ENCODE assay signal across 9 cellular contexts in the genomic region with DNA sequence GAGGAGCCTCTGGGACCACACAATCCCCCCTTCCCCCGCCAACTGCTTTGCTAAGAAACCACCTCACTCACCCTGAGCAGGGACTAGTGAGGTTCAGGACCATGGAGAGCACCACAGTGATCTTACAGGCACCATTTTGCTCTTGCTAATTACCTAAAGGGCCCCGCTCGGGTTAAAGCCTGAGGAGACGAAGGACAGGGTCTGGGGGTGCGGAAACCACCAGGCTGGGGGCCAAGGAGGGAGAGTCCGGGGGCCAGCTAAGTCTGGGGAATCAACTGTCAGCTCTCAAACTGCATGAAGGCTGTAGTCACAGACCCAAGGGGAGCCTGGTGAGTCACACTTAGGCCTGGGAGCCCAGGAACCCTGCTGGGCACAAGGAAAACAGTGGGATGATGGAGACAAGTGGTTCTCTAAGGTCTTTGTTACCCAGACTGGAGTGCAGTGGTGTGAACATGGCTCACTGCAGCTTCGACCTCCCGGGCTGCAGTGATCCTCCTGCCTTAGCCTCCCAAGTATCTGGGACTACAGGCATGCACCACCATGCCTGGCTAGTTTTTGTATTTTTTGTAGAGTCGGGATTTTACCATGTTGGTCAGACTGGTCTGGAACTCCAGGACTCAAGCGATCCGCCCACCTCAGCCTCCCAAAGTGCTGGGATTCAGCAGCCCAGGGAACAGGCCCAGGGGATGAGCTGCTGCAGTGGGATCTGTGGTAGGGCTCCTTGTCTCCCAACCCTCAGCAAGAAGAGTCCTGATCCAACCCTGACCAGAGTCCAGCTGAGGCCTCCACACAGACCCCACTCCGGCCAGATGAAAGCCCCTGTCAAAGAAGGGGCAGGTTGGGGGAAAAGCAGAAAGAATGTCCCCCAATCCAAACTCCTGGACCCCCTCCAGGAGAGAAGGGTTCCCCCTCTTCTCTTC.
DNase-seq lines count a peak whose midpoint lies in the region; ATAC-seq and TF ChIP-seq lines count a peak whose summit lies in the region.
"Had no signal": no experiment of that assay in that cellular context is flagged by ENCODE, and none has a peak within 500 bp of the region (broad histone marks: within the 10 kb centered on the region; RNA-seq: fewer than 3 reads in every experiment).

No MANE protein-coding gene starts in this region.

- POLR2A ChIA-PET in Panc1 (lab: Charles Lee) (no interaction called here), MCF 10A (lab: Yijun Ruan, JAX) (interaction anchor here (0.6 kb wide), 1 partner anchor 28 kb away, joined by 3 read pairs; no protein-coding TSS in a partner anchor)

- in situ Hi-C loops in Panc1 (cut with HindIII; ENCODE audit: low pct_unique_long_range_greater_than_20kb, low sequenced_read_pairs): no loop called here

- TF ChIP-seq CTCF in Panc1 (IDR thresholded peaks at IDR 0.05) (no peak), MCF 10A (IDR thresholded peaks at IDR 0.05; ENCODE audit: unreplicated experiment) (no peak)

- H3K4me1 Mint-ChIP-seq in MCF 10A (ENCODE audit: insufficient read depth, unreplicated experiment): no peaks in the 10 kb centered on the region

- no peaks in the 10 kb centered on the region for H3K27me3 ChIP-seq in Panc1 (ENCODE audit: control insufficient read depth, insufficient read depth, low read length)

- no peaks in the 10 kb centered on the region for H3K36me3 ChIP-seq in Panc1 (ENCODE audit: control insufficient read depth, insufficient read depth, low read length)

- no peak overlapping the region for H3K27ac Mint-ChIP-seq in MCF 10A (ENCODE audit: low read depth, unreplicated experiment)

- peak; percentile 27 for DNase-seq in activated naive CD4-positive, alpha-beta T cell treated with Interleukin-2 at 50 U/mL for 16 hours
- DNase-seq in activated naive CD4-positive, alpha-beta T cell treated with anti-CD3 and anti-CD28 coated beads, Interleukin-2, amount 50 U/mL, for 16 hours: no peak
- DNase-seq in Panc1 (ENCODE audit: low read depth, low spot score) (no peak), MCF 10A (ENCODE audit: unreplicated experiment) (peak; percentile 83), lung microvascular endothelial cell (ENCODE audit: low read depth in 2 of 2) (peak; percentile 78 to 79)

- no peak overlapping the region for H3K27ac ChIP-seq in Panc1 (ENCODE audit: low read length)
- H3K27ac ChIP-seq: skin epidermis had no signal

- CTCF ChIA-PET in Panc1 (lab: Charles Lee): interaction anchor here (0.6 kb wide), 1 partner anchor 145 kb away, joined by 4 read pairs; no protein-coding TSS in a partner anchor
- CTCF ChIA-PET in MCF 10A (lab: Yijun Ruan, JAX): interaction anchor here (0.6 to 0.7 kb wide), 2 partner anchors 35 to 87 kb away, joined by 3 read pairs; no protein-coding TSS in a partner anchor

- no peak overlapping the region for H3K4me3 ChIP-seq in Panc1 (ENCODE audit: low read depth in 2 of 2, low read length in 2 of 2)
- H3K4me3 ChIP-seq: skin epidermis had no signal

- no peak overlapping the region for H3K4me3 Mint-ChIP-seq in MCF 10A (ENCODE audit: unreplicated experiment)

- ATAC-seq in Panc1 (peak; percentile 60; the same call in 1 of the 2 replicates), GM21423 (IDR thresholded peaks at IDR 0.05; ENCODE audit: unreplicated experiment) (no peak), GM19324 (IDR thresholded peaks at IDR 0.05; ENCODE audit: low FRiP score, unreplicated experiment) (no peak), GM18519 (IDR thresholded peaks at IDR 0.05; ENCODE audit: low FRiP score, unreplicated experiment) (no peak)

- H3K9me3 ChIP-seq in Panc1 (ENCODE audit: control insufficient read depth, insufficient read depth, low read depth, low read length): no peaks in the 10 kb centered on the region

- H3K36me3 Mint-ChIP-seq in MCF 10A (ENCODE audit: insufficient read depth, unreplicated experiment): no peaks in the 10 kb centered on the region

- H3K9me3 Mint-ChIP-seq in MCF 10A (ENCODE audit: unreplicated experiment): no peaks in the 10 kb centered on the region

- no peaks in the 10 kb centered on the region for H3K4me1 ChIP-seq in Panc1 (ENCODE audit: control insufficient read depth, insufficient read depth, low read length)

- intact Hi-C loops in Panc1 (cut with micrococcal nuclease; ENCODE audit: unreplicated experiment): no loop called here
- intact Hi-C loops in MCF 10A (cut with micrococcal nuclease): no loop called here

- peaks cover 16% of the 10 kb centered on the region for H3K27me3 Mint-ChIP-seq in MCF 10A (ENCODE audit: insufficient read depth, unreplicated experiment)

- BruUV-seq in Panc1 (replicated peaks; lab: Mats Ljungman, UMichigan) (no TSS peak), MCF 10A (replicated peaks; lab: Mats Ljungman, UMichigan) (no TSS peak)

Comparison
In these comparisons a context has a peak if more than half of its experiments do, and no peak if none do; other contexts are left out.
1. DNase-seq: peak in activated naive CD4-positive, alpha-beta T cell treated with Interleukin-2 at 50 U/mL for 16 hours (single experiment), MCF 10A (single experiment) and lung microvascular endothelial cell (2 of 2); none in activated naive CD4-positive, alpha-beta T cell treated with anti-CD3 and anti-CD28 coated beads, Interleukin-2, amount 50 U/mL, for 16 hours (single experiment) and Panc1 (single experiment).